Comparison of ENCODE assay signal across 1 cellular context in the genomic region with DNA sequence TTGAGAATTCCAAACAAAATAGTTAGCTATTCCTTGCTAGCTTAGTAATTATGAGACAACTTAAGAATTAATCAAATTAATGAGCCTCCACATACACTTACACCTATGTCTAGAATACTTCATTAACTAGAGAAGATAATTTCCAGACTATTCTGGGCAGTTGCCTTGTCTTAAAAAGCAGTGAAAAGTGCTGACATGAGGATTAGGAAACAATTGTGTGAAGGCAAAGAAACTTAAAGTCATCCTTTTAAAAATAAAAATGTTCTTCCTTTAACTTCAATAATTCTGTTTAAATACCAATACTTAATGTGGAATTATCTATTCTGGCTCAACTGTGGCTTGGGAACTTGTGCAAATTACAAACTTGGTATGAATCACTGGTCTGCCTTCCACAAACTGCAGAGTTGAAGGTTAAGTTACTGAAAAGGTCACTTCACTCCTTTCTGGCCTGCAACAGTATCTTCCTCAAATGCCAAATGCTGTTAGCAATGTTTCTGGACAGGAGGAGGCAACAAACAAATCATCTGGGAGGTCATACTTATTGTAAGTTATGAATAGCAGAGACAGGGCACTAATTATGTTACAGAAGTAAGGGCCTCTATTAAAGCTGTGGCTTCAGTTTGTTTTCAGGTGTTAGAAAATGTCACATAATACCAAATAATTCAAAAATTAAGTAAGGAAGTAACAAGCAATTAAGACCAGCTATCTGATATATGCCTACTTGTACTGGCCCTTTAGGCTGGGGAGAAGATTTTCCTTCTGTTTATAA.
TF ChIP-seq lines count a peak whose summit lies in the region.

No MANE protein-coding gene starts in this region.

TF ChIP-seq in SK-N-SH, 30 proteins besides CTCF, POLR2A, EP300 and RAD21 (continued from another document):
- TF ChIP-seq FOSL2 (IDR thresholded peaks at IDR 0.05; ENCODE audit: borderline replicate concordance, low read depth), result peak; percentile 47; the same call in 1 of the 2 replicates
- TF ChIP-seq SMC3 (IDR thresholded peaks at IDR 0.05; ENCODE audit: low read depth, low read length), result no peak
